In the genomic region with DNA sequence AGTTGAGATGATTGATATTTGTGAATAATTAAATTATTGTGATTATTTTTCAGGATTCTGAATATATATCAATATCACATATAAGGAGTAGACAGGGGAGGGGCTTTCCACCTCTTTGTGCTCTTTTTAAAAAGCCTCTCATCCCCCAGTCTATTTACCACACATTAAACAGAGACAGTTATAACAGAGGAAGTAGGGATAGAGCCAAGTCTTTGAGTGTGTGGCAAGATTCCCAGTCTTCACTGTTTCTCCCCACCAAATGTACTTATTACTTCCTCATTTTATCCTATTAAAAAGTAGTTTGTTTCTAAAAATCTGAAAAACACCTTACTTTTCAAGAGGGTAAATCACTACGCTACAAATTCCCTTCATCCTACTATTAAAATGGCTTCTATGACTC, we compare ENCODE assay signal across 1 cellular context.
TF ChIP-seq lines count a peak whose summit lies in the region.

No MANE protein-coding gene starts in this region.

TF ChIP-seq in SK-N-SH, 30 proteins besides CTCF, POLR2A, EP300 and RAD21 (continued from another document):
- TF ChIP-seq EZH2phosphoT487 (IDR thresholded peaks at IDR 0.05; ENCODE audit: borderline replicate concordance, low read depth): no peak
- no peak for TF ChIP-seq RFX5 (IDR thresholded peaks at IDR 0.05; ENCODE audit: low read length)
- no peak for TF ChIP-seq CHD2 (IDR thresholded peaks at IDR 0.05; ENCODE audit: low read length, partially characterized antibody)
- no peak for TF ChIP-seq REST (IDR thresholded peaks at IDR 0.05; ENCODE audit: low read depth, low read length)
- no peak for TF ChIP-seq TCF12 (IDR thresholded peaks at IDR 0.05)
- TF ChIP-seq, protein P1, sequence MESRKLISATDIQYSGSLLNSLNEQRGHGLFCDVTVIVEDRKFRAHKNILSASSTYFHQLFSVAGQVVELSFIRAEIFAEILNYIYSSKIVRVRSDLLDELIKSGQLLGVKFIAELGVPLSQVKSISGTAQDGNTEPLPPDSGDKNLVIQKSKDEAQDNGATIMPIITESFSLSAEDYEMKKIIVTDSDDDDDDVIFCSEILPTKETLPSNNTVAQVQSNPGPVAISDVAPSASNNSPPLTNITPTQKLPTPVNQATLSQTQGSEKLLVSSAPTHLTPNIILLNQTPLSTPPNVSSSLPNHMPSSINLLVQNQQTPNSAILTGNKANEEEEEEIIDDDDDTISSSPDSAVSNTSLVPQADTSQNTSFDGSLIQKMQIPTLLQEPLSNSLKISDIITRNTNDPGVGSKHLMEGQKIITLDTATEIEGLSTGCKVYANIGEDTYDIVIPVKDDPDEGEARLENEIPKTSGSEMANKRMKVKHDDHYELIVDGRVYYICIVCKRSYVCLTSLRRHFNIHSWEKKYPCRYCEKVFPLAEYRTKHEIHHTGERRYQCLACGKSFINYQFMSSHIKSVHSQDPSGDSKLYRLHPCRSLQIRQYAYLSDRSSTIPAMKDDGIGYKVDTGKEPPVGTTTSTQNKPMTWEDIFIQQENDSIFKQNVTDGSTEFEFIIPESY (IDR thresholded peaks at IDR 0.05; ENCODE audit: borderline replicate concordance, low read depth): no peak
- TF ChIP-seq GATA2 (CRISPR knock-in tag; IDR thresholded peaks at IDR 0.05): no peak
- no peak for TF ChIP-seq MAX (IDR thresholded peaks at IDR 0.05; ENCODE audit: low read depth)
- no peak for TF ChIP-seq POLR2AphosphoS5 (IDR thresholded peaks at IDR 0.05; ENCODE audit: low read depth, low read length)
- no peak for TF ChIP-seq SIN3A (IDR thresholded peaks at IDR 0.05; ENCODE audit: borderline replicate concordance, low read depth, low read length)
